In the genomic region with DNA sequence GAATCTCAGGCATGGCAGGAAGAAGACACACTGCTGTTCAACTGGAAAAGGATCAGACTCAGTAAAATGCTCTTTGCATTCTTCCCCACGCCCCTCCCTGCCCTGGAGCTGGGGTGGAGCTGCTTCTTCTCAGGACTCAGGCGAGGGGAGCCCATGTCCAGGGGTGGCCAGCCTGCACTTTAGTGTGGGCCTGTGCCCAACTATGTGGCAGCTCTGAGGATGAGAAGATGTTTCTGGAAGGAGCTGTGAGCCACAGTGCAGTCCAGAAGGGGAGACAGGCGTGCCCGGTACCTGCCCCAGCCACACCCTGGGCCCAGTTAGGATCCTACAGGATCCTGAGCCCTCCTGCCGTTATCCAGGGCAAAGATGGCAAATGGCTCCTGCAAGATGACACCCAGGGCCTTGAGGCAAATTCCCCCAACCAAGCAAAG, we compare ENCODE assay signal across 12 cellular contexts.
DNase-seq lines count a peak whose midpoint lies in the region; ATAC-seq and TF ChIP-seq lines count a peak whose summit lies in the region.
"Had no signal": no experiment of that assay in that cellular context is flagged by ENCODE, and none has a peak within 500 bp of the region (broad histone marks: within the 10 kb centered on the region; RNA-seq: fewer than 3 reads in every experiment).

No MANE protein-coding gene starts in this region.

- H3K4me3 ChIP-seq in adipocyte (ENCODE audit: low read length) (no peak overlapping the region), transverse colon (no peak overlapping the region)
- H3K4me3 ChIP-seq: colonic mucosa had no signal

- H3K36me3 ChIP-seq in adipocyte (ENCODE audit: control insufficient read depth, insufficient read depth, low read length, severe bottlenecking) (peaks cover 12% of the 10 kb centered on the region), transverse colon (no peaks in the 10 kb centered on the region)
- H3K36me3 ChIP-seq: colonic mucosa had no signal

- H3K27ac Mint-ChIP-seq in activated T-cell treated with anti-CD3 and anti-CD28 coated beads, Interleukin-2, amount 50 U/mL, for 24 hours: peak overlapping the region; percentile 60

- peak overlapping the region in 3 of 4 donors; percentile 30 to 44 (median 36) for H3K27ac ChIP-seq in transverse colon
- H3K27ac ChIP-seq: colonic mucosa, HL-60 had no signal

- H3K9me3 Mint-ChIP-seq in activated T-cell treated with anti-CD3 and anti-CD28 coated beads, Interleukin-2, amount 50 U/mL, for 24 hours: no peaks in the 10 kb centered on the region

- DNase-seq in activated T-cell treated with anti-CD3 and anti-CD28 coated beads, Interleukin-2, amount 50 U/mL, for 24 hours: no peak
- DNase-seq in activated T-cell treated with anti-CD3 and anti-CD28 coated beads, Interleukin-2, amount 50 U/mL, for 1 hour: no peak
- DNase-seq in adipocyte (ENCODE audit: low read depth) (peak; percentile 63), islet precursor cell (peak; percentile 89), transverse colon (no peak), SIG-M5 treated with dmso at 0.1 percent for 504 hours (lab: John Stamatoyannopoulos, UW; ENCODE audit: unreplicated experiment) (no peak), NOMO-1 (lab: John Stamatoyannopoulos, UW; ENCODE audit: unreplicated experiment in 2 of 2) (no peak)
- DNase-seq: colonic mucosa; NCI-H1092 treated with DMSO at 0.1 percent for 48 hours; NK-92 treated with Interleukin-12 subunit alpha and Interleukin-12 subunit beta, amount 100 ng/mL, for 24 hours had no signal

- peaks cover 93% of the 10 kb centered on the region for H3K4me1 Mint-ChIP-seq in activated T-cell treated with anti-CD3 and anti-CD28 coated beads, Interleukin-2, amount 50 U/mL, for 24 hours (ENCODE audit: low read depth)

- no peak for TF ChIP-seq POLR2A in transverse colon (IDR thresholded peaks at IDR 0.05)

- H3K4me3 Mint-ChIP-seq in activated T-cell treated with anti-CD3 and anti-CD28 coated beads, Interleukin-2, amount 50 U/mL, for 24 hours: no peak overlapping the region

- in situ Hi-C loops in transverse colon (cut with MboI; ENCODE audit: low pct_ligation_motif_present in 1 of 4, low pct_unique_long_range_greater_than_20kb in 1 of 4, low sequenced_read_pairs in 3 of 4): no loop called here

- H3K27me3 Mint-ChIP-seq in activated T-cell treated with anti-CD3 and anti-CD28 coated beads, Interleukin-2, amount 50 U/mL, for 24 hours: no peaks in the 10 kb centered on the region

- H3K9me3 ChIP-seq in adipocyte (ENCODE audit: control insufficient read depth, low read length): no peaks in the 10 kb centered on the region
- H3K9me3 ChIP-seq in transverse colon: no peaks in the 10 kb centered on the region
- H3K9me3 ChIP-seq: colonic mucosa had no signal

- no peak for TF ChIP-seq CTCF in transverse colon (IDR thresholded peaks at IDR 0.05)

- H3K36me3 Mint-ChIP-seq in activated T-cell treated with anti-CD3 and anti-CD28 coated beads, Interleukin-2, amount 50 U/mL, for 24 hours (ENCODE audit: low read depth): peaks cover 81% of the 10 kb centered on the region

- H3K4me1 ChIP-seq in adipocyte (ENCODE audit: control insufficient read depth, insufficient read depth, low read length) (peaks cover 27% of the 10 kb centered on the region), transverse colon (peaks cover 14 to 55% (median 19%) of the 10 kb centered on the region in 4 donors)
- H3K4me1 ChIP-seq: colonic mucosa had no signal

- no peak overlapping the region for H3K9ac ChIP-seq in adipocyte (ENCODE audit: low read length)

- H3K27me3 ChIP-seq in adipocyte (replicated peaks; ENCODE audit: control insufficient read depth, insufficient read depth, low read length): no peaks in the 10 kb centered on the region
- H3K27me3 ChIP-seq in transverse colon: no peaks in the 10 kb centered on the region
- H3K27me3 ChIP-seq: colonic mucosa had no signal

- WGBS in transverse colon (ENCODE audit: low coverage in 1 of 2), 2 donors: 65% methylated on average over 5 of the region's 5 CpGs; no CpG with 5 or more reads in 1 of the 2 donors

- TF ChIP-seq EP300 in transverse colon (IDR thresholded peaks at IDR 0.05; ENCODE audit: low read depth): no peak

- intact Hi-C loops in transverse colon (cut with DNase I; ENCODE audit: low total_unique reads): no loop called here

- ATAC-seq in HG03469 (IDR thresholded peaks at IDR 0.05; ENCODE audit: unreplicated experiment): no peak

Comparison
In these comparisons a context has a peak if more than half of its experiments do, and no peak if none do; other contexts are left out.
1. DNase-seq: peak in adipocyte (single experiment) and islet precursor cell (single experiment); none in activated T-cell treated with anti-CD3 and anti-CD28 coated beads, Interleukin-2, amount 50 U/mL, for 24 hours (single experiment), activated T-cell treated with anti-CD3 and anti-CD28 coated beads, Interleukin-2, amount 50 U/mL, for 1 hour (single experiment), transverse colon (single experiment), SIG-M5 treated with dmso at 0.1 percent for 504 hours (single experiment) and NOMO-1 (0 of 2).